Comparison of ENCODE assay signal across 8 cellular contexts in genomic region chr3:13308406-13308805, GRCh38.
DNase-seq lines count a peak whose midpoint lies in the region; TF ChIP-seq lines count a peak whose summit lies in the region.

No MANE protein-coding gene starts in this region.

- TF ChIP-seq CTCF in fibroblast of pulmonary artery (IDR thresholded peaks at IDR 0.05; ENCODE audit: low read length, missing control alignments) (peak; percentile 36), parathyroid adenoma (IDR thresholded peaks at IDR 0.05) (peak; percentile 43)

- no peak overlapping the region for H3K9ac ChIP-seq in parathyroid adenoma

- H3K4me3 ChIP-seq in fibroblast of pulmonary artery (replicated peaks; ENCODE audit: low read depth, low read length), result no peak overlapping the region
- H3K4me3 ChIP-seq in parathyroid adenoma (ENCODE audit: low read depth, low read length), result no peak overlapping the region

- H2AFZ ChIP-seq in parathyroid adenoma, result no peak overlapping the region

- no peaks in the 10 kb centered on the region for H3K4me1 ChIP-seq in parathyroid adenoma

- no peak overlapping the region for H3K4me2 ChIP-seq in parathyroid adenoma (ENCODE audit: low read length)

- H3K9me3 ChIP-seq in parathyroid adenoma (ENCODE audit: control insufficient read depth, low read length), result no peaks in the 10 kb centered on the region

- H3K27me3 ChIP-seq in parathyroid adenoma (ENCODE audit: control insufficient read depth, insufficient read depth, low read length), result no peaks in the 10 kb centered on the region

- H3K79me2 ChIP-seq in parathyroid adenoma, result no peaks in the 10 kb centered on the region

- DNase-seq in NCI-H345 (lab: John Stamatoyannopoulos, UW) (peak; percentile 20), NCI-H345 treated with DMSO at 0.1 percent for 48 hours (lab: John Stamatoyannopoulos, UW; ENCODE audit: unreplicated experiment) (no peak), HuH-7 (ENCODE audit: low spot score) (peak; percentile 91), UCSD-AML1 (lab: John Stamatoyannopoulos, UW; ENCODE audit: unreplicated experiment) (peak; percentile 31), fibroblast of pulmonary artery (ENCODE audit: low read depth) (peak; percentile 31), OCI-M2 (lab: John Stamatoyannopoulos, UW; ENCODE audit: unreplicated experiment) (no peak), GF-D8 (lab: John Stamatoyannopoulos, UW) (no peak)

- no peak overlapping the region for H3K27ac ChIP-seq in parathyroid adenoma

- no peaks in the 10 kb centered on the region for H3K36me3 ChIP-seq in parathyroid adenoma (ENCODE audit: control insufficient read depth, insufficient read depth, low read length)

Comparison
In these comparisons a context has a peak if more than half of its experiments do, and no peak if none do; other contexts are left out.
1. DNase-seq: peak in NCI-H345 (single experiment), HuH-7 (single experiment), UCSD-AML1 (single experiment) and fibroblast of pulmonary artery (single experiment); none in NCI-H345 treated with DMSO at 0.1 percent for 48 hours (single experiment), OCI-M2 (single experiment) and GF-D8 (single experiment).